Comparison of ENCODE assay signal across 8 cellular contexts in the genomic region with DNA sequence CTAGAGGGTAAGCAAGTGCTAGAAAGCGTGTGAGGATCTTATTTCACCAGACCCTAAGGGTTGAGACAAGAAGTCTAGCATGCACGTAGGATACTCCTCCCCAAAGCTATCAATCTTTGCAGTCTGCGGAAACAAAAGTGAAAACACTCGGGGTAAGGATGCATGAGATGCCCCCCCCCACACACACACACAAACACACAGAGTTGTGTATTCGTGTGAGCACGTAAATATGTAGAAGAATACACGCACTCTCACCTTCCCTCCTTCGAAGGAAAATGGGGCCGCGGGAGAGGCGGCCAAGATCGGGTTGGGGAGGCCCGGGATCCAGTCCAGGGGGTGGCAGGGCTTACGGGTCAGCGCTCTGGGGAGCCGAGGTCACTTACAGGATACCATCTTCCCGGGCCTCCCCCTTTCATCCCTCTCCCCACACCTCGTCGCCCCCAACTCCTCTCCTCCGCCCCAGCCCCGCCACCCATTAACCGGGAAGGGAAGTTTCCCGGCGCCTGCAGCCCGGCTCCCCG. TPM values are rescaled to one million over a fixed set of nuclear protein-coding genes. Genes with fewer than 3 reads are reported as not detected.
DNase-seq lines count a peak whose midpoint lies in the region; ATAC-seq, FAIRE-seq and TF ChIP-seq lines count a peak whose summit lies in the region.

No MANE protein-coding gene starts in this region.

- DNase-seq in activated CD4-positive, CD25-positive, alpha-beta regulatory T cell (lab: John Stamatoyannopoulos, UW) = no peak
- DNase-seq in H54 (ENCODE audit: insufficient read length, low spot score) (peak; percentile 19), MG63 (peak; percentile 8), astrocyte (ENCODE audit: low read depth) (peak; percentile 32), iPS DF 6.9 (ENCODE audit: low read depth, low spot score) (no peak), skeletal muscle cell (ENCODE audit: low read depth) (peak; percentile 16), NCI-H2081 treated with DMSO at 0.1 percent for 48 hours (lab: John Stamatoyannopoulos, UW) (no peak)

- TF ChIP-seq POLR2A in H54 (IDR thresholded peaks at IDR 0.05; ENCODE audit: low read depth, low read length) = no peak

- peaks cover 2% of the 10 kb centered on the region for H3K4me1 Mint-ChIP-seq in astrocyte (ENCODE audit: low read depth, unreplicated experiment)

- H3K36me3 Mint-ChIP-seq in astrocyte (ENCODE audit: low read depth, unreplicated experiment) = no peaks in the 10 kb centered on the region

- FAIRE-seq in H54 (lab: Jason Lieb, UNC) (no peak), astrocyte (lab: Jason Lieb, UNC) (no peak)

- peak overlapping the region; percentile 96 for H3K4me2 ChIP-seq in astrocyte (ENCODE audit: low read length)

- peak overlapping the region; percentile 80 for H3K27ac Mint-ChIP-seq in astrocyte (ENCODE audit: unreplicated experiment)

- H3K9me3 Mint-ChIP-seq in astrocyte (ENCODE audit: unreplicated experiment) = no peaks in the 10 kb centered on the region

- H3K79me2 ChIP-seq in astrocyte (ENCODE audit: insufficient read depth, low read length) = peaks cover 56% of the 10 kb centered on the region

- no CpG with 5 or more reads among the region's 26 CpGs for WGBS in iPS DF 6.9 (ENCODE audit: insufficient coverage, insufficient read length)

- H3K9me3 ChIP-seq in MG63 (peaks cover 4% of the 10 kb centered on the region), astrocyte (ENCODE audit: insufficient read depth, low read depth, low read length) (peaks cover 3% of the 10 kb centered on the region), iPS DF 6.9 (ENCODE audit: control insufficient read depth, insufficient read depth, low read length) (no peaks in the 10 kb centered on the region)

- peaks cover 41% of the 10 kb centered on the region for H4K20me1 ChIP-seq in astrocyte (ENCODE audit: insufficient read depth, low read length)

- peak; percentile 33 to 36 for ATAC-seq in activated CD4-positive, CD25-positive, alpha-beta regulatory T cell treated with anti-CD3 and anti-CD28 coated beads, Interleukin-2, amount 50 U/mL, for 24 hours

- H3K36me3 ChIP-seq in MG63 (peaks cover 7% of the 10 kb centered on the region), astrocyte (ENCODE audit: insufficient read depth, low read length) (no peaks in the 10 kb centered on the region), iPS DF 6.9 (ENCODE audit: control insufficient read depth, insufficient read depth, low read length) (no peaks in the 10 kb centered on the region)

- TF ChIP-seq CTCF in astrocyte (IDR thresholded peaks at IDR 0.05; ENCODE audit: insufficient read depth, low read depth, low read length) = no peak

- peak overlapping the region; percentile 95 for H3K9ac ChIP-seq in astrocyte (ENCODE audit: low read length)

- no peaks in the 10 kb centered on the region for H3K27me3 Mint-ChIP-seq in astrocyte (ENCODE audit: low read depth, unreplicated experiment)

- H3K4me1 ChIP-seq in astrocyte (ENCODE audit: insufficient read depth, low read length) (peaks cover 9% of the 10 kb centered on the region), iPS DF 6.9 (ENCODE audit: control insufficient read depth, insufficient read depth, low read length) (no peaks in the 10 kb centered on the region)

- peak overlapping the region; percentile 88 for H3K27ac ChIP-seq in astrocyte (ENCODE audit: low read depth, low read length)
- H3K27ac ChIP-seq in iPS DF 6.9 (ENCODE audit: low read length) = no peak overlapping the region

- H3K4me3 ChIP-seq in MG63 = peak overlapping the region; percentile 79
- H3K4me3 ChIP-seq in astrocyte (ENCODE audit: insufficient read depth, low read depth, low read length) = peak overlapping the region; percentile 83
- H3K4me3 ChIP-seq in iPS DF 6.9 (ENCODE audit: low read length) = peak overlapping the region; percentile 83
- peak overlapping the region; percentile 86 for H3K4me3 ChIP-seq in skeletal muscle cell (ENCODE audit: low read depth, low read length)

- peak overlapping the region; percentile 29 for H2AFZ ChIP-seq in astrocyte (ENCODE audit: low read depth, low read length)

- H3K27me3 ChIP-seq in MG63 (no peaks in the 10 kb centered on the region), astrocyte (ENCODE audit: insufficient read depth, low read length) (no peaks in the 10 kb centered on the region), iPS DF 6.9 (ENCODE audit: control insufficient read depth, insufficient read depth, low read length) (no peaks in the 10 kb centered on the region)

- peak overlapping the region; percentile 95 for H3K4me3 Mint-ChIP-seq in astrocyte (ENCODE audit: unreplicated experiment)

RNA-seq across cellular contexts. Expression of gene CUL2, which starts 0.4 kb away (rescaled TPM):
- total RNA-seq in MG63 (2014; rRNA removed; shearing (Covaris generic); ENCODE audit: low replicate concordance) = 18.3 and 26.9 TPM in 2 replicates
- 48.0 and 49.2 TPM in 2 replicates for total RNA-seq in astrocyte

RNA-seq across cellular contexts. Expression of gene CREM, which starts 36.9 kb away (rescaled TPM):
- total RNA-seq in MG63 (2014; rRNA removed; shearing (Covaris generic); ENCODE audit: low replicate concordance) = 72.3 and 102 TPM in 2 replicates
- 38.3 and 42.7 TPM in 2 replicates for total RNA-seq in astrocyte

Comparison
In these comparisons a context has a peak if more than half of its experiments do, and no peak if none do; other contexts are left out.
1. DNase-seq: peak in H54 (single experiment), MG63 (single experiment), astrocyte (single experiment) and skeletal muscle cell (single experiment); none in activated CD4-positive, CD25-positive, alpha-beta regulatory T cell (0 of 4), iPS DF 6.9 (single experiment) and NCI-H2081 treated with DMSO at 0.1 percent for 48 hours (single experiment).
2. Peak in every context shown above with its lines, with median percentiles within 50 percentile points of each other: H3K4me3 ChIP-seq.